ENCODE assay signal across 14 cellular contexts in the genomic region with DNA sequence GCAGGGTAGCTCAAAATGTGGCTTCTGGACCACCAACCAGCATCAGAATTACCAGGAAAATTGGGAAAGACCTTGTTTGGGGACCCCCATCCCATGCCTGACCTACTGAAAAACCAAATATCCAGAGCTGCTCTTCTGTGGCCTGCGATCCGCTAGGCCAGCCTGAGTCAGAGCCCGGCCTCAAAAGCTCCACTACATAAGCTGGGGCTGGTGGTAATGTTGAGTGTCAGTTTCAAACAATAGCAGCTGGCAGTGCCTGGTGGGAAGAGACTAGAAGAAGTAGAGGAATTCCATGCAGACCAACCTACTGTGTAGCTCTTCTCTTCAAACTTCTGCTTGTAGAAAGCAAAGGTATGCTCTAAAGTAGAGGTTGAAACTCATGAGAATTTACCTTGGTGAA. TPM values are rescaled to one million over a fixed set of nuclear protein-coding genes. Genes with fewer than 3 reads are reported as not detected.
DNase-seq lines count a peak whose midpoint lies in the region; ATAC-seq and TF ChIP-seq lines count a peak whose summit lies in the region.
"Had no signal": no experiment of that assay in that cellular context is flagged by ENCODE, and none has a peak within 500 bp of the region (broad histone marks: within the 10 kb centered on the region; RNA-seq: fewer than 3 reads in every experiment).

No MANE protein-coding gene starts in this region.

- H3K4me3 Mint-ChIP-seq in type B pancreatic cell = peak overlapping the region; percentile 45
- H3K4me3 Mint-ChIP-seq: central memory CD8-positive, alpha-beta T cell; natural killer cell treated with Interleukin-12 subunit alpha and Interleukin-12 subunit beta and Interleukin-15 and Interleukin-18, amount 100 ng/mL, for 72 hours had no signal

- no peaks in the 10 kb centered on the region for H3K9me3 Mint-ChIP-seq in type B pancreatic cell
- H3K9me3 Mint-ChIP-seq in activated naive CD4-positive, alpha-beta T cell treated with anti-CD3 and anti-CD28 coated beads, Interleukin-2, amount 50 U/mL, for 72 hours = no peaks in the 10 kb centered on the region
- H3K9me3 Mint-ChIP-seq: central memory CD8-positive, alpha-beta T cell; natural killer cell treated with Interleukin-12 subunit alpha and Interleukin-12 subunit beta and Interleukin-15 and Interleukin-18, amount 100 ng/mL, for 72 hours had no signal

- no peak for ATAC-seq in activated naive CD4-positive, alpha-beta T cell treated with anti-CD3 and anti-CD28 coated beads, Interleukin-2, amount 50 U/mL, for 72 hours
- ATAC-seq in HG03571 (IDR thresholded peaks at IDR 0.05; ENCODE audit: unreplicated experiment) = no peak
- ATAC-seq: natural killer cell treated with Interleukin-12 subunit alpha and Interleukin-12 subunit beta and Interleukin-15 and Interleukin-18, amount 100 ng/mL, for 72 hours had no signal

- no peak overlapping the region for H3K4me3 ChIP-seq in choroid plexus epithelial cell (ENCODE audit: low read depth, low read length)
- H3K4me3 ChIP-seq: transverse colon had no signal

- H3K4me1 Mint-ChIP-seq in type B pancreatic cell (ENCODE audit: unreplicated experiment) = peaks cover 30% of the 10 kb centered on the region

- H3K27ac Mint-ChIP-seq in type B pancreatic cell = peak overlapping the region; percentile 95
- H3K27ac Mint-ChIP-seq in activated naive CD4-positive, alpha-beta T cell treated with anti-CD3 and anti-CD28 coated beads, Interleukin-2, amount 50 U/mL, for 72 hours = no peak overlapping the region
- H3K27ac Mint-ChIP-seq: natural killer cell treated with Interleukin-12 subunit alpha and Interleukin-12 subunit beta and Interleukin-15 and Interleukin-18, amount 100 ng/mL, for 72 hours had no signal

- H3K27me3 Mint-ChIP-seq in type B pancreatic cell = no peaks in the 10 kb centered on the region
- H3K27me3 Mint-ChIP-seq: central memory CD8-positive, alpha-beta T cell; natural killer cell treated with Interleukin-12 subunit alpha and Interleukin-12 subunit beta and Interleukin-15 and Interleukin-18, amount 100 ng/mL, for 72 hours had no signal

- TF ChIP-seq CTCF in choroid plexus epithelial cell (conservative IDR thresholded peaks at IDR 0.05; ENCODE audit: low read depth, low read length) = no peak
- no peak for TF ChIP-seq CTCF in type B pancreatic cell (conservative IDR thresholded peaks at IDR 0.05)

- H3K36me3 Mint-ChIP-seq in type B pancreatic cell = peaks cover 8% of the 10 kb centered on the region
- H3K36me3 Mint-ChIP-seq in activated naive CD4-positive, alpha-beta T cell treated with anti-CD3 and anti-CD28 coated beads, Interleukin-2, amount 50 U/mL, for 72 hours = no peaks in the 10 kb centered on the region
- H3K36me3 Mint-ChIP-seq: natural killer cell treated with Interleukin-12 subunit alpha and Interleukin-12 subunit beta and Interleukin-15 and Interleukin-18, amount 100 ng/mL, for 72 hours had no signal

- peak; percentile 35 for DNase-seq in activated CD8-positive, alpha-beta memory T cell treated with anti-CD3 and anti-CD28 coated beads, Interleukin-2, amount 50 U/mL, for 48 hours
- no peak for DNase-seq in activated CD8-positive, alpha-beta memory T cell treated with anti-CD3 and anti-CD28 coated beads, Interleukin-2, amount 50 U/mL, for 4 hours
- DNase-seq in choroid plexus epithelial cell (ENCODE audit: low read depth) (peak; percentile 26), midbrain (lab: John Stamatoyannopoulos, UW) (peak; percentile 46), type B pancreatic cell (ENCODE audit: extremely low spot score, unreplicated experiment) (peak; percentile 40), T-helper 2 cell (no peak)
- no peak for DNase-seq in activated naive CD4-positive, alpha-beta T cell treated with anti-CD3 and anti-CD28 coated beads, Interleukin-2, amount 50 U/mL, for 72 hours (ENCODE audit: low spot score in 2 of 2)
- DNase-seq: activated CD4-positive, alpha-beta T cell treated with anti-CD3 and anti-CD28 coated beads for 1 hour; KG1; kidney; transverse colon had no signal

RNA-seq across cellular contexts. Expression of gene KLRG2, which starts 52.0 kb away (rescaled TPM):
- total RNA-seq in type B pancreatic cell (ENCODE audit: low replicate concordance) = 4.7 and 14.0 TPM in 2 replicates
- under 1 TPM; 0.09 to 0.62 TPM for total RNA-seq in activated naive CD4-positive, alpha-beta T cell treated with anti-CD3 and anti-CD28 coated beads, Interleukin-2, amount 50 U/mL, for 72 hours
- total RNA-seq: natural killer cell treated with Interleukin-12 subunit alpha and Interleukin-12 subunit beta and Interleukin-15 and Interleukin-18, amount 100 ng/mL, for 72 hours; transverse colon had no signal

Comparison
In these comparisons a context has a peak if more than half of its experiments do, and no peak if none do; other contexts are left out.
1. DNase-seq: peak in activated CD8-positive, alpha-beta memory T cell treated with anti-CD3 and anti-CD28 coated beads, Interleukin-2, amount 50 U/mL, for 48 hours (single experiment), choroid plexus epithelial cell (single experiment), midbrain (single experiment) and type B pancreatic cell (single experiment); none in activated CD8-positive, alpha-beta memory T cell treated with anti-CD3 and anti-CD28 coated beads, Interleukin-2, amount 50 U/mL, for 4 hours (single experiment), activated naive CD4-positive, alpha-beta T cell treated with anti-CD3 and anti-CD28 coated beads, Interleukin-2, amount 50 U/mL, for 72 hours (0 of 2) and T-helper 2 cell (0 of 5).